ENCODE assay signal across 1 cellular context in genomic region chr10:72008096-72008933, GRCh38.
TF ChIP-seq lines count a peak whose summit lies in the region.

No MANE protein-coding gene starts in this region.

TF ChIP-seq in HepG2, 621 proteins besides CTCF, POLR2A, EP300 and RAD21 (continued from another document):
- peak; percentile 63 for TF ChIP-seq ZFY (CRISPR knock-in tag; IDR thresholded peaks at IDR 0.05)
- peak; percentile 66; the same call in 1 of the 2 replicates for TF ChIP-seq HNRNPL (IDR thresholded peaks at IDR 0.05; ENCODE audit: low read depth, low read length)
- TF ChIP-seq HNF4A (CRISPR knock-in tag; IDR thresholded peaks at IDR 0.05): peak; percentile 60
- peak; percentile 46 for TF ChIP-seq SALL1 (CRISPR knock-in tag; IDR thresholded peaks at IDR 0.05)
- TF ChIP-seq ZMYM4 (CRISPR knock-in tag; IDR thresholded peaks at IDR 0.05): 0 out of 2 replicates have a peak, but pooled peaks have one; percentile 26
- no peak for TF ChIP-seq NRL (CRISPR knock-in tag; IDR thresholded peaks at IDR 0.05; ENCODE audit: borderline replicate concordance)
- TF ChIP-seq ZBTB33 (CRISPR knock-in tag; IDR thresholded peaks at IDR 0.05): peak; percentile 34; the same call in 1 of the 2 replicates
- TF ChIP-seq HOXA7 (CRISPR knock-in tag; IDR thresholded peaks at IDR 0.05): no peak
- TF ChIP-seq ZFX (CRISPR knock-in tag; IDR thresholded peaks at IDR 0.05; ENCODE audit: low read depth): peak; percentile 58
- no peak for TF ChIP-seq TFDP1 (CRISPR knock-in tag; IDR thresholded peaks at IDR 0.05; ENCODE audit: borderline replicate concordance)
- peak; percentile 90 for TF ChIP-seq ZNF652 (CRISPR knock-in tag; IDR thresholded peaks at IDR 0.05; ENCODE audit: borderline replicate concordance, low read depth)
- TF ChIP-seq GMEB1 (CRISPR knock-in tag; IDR thresholded peaks at IDR 0.05; ENCODE audit: borderline replicate concordance): no peak
- 0 out of 2 replicates have a peak, but pooled peaks have one; percentile 19 for TF ChIP-seq BRD4 (CRISPR knock-in tag; IDR thresholded peaks at IDR 0.05)
- TF ChIP-seq ZFP91 (CRISPR knock-in tag; IDR thresholded peaks at IDR 0.05; ENCODE audit: borderline replicate concordance): 0 out of 2 replicates have a peak, but pooled peaks have one; percentile 19
- TF ChIP-seq NFE2L1 (CRISPR knock-in tag; IDR thresholded peaks at IDR 0.05; ENCODE audit: borderline replicate concordance): no peak
- 0 out of 2 replicates have a peak, but pooled peaks have one; percentile 18 for TF ChIP-seq CSRNP1 (CRISPR knock-in tag; IDR thresholded peaks at IDR 0.05)
- peak; percentile 40; the same call in 1 of the 2 replicates for TF ChIP-seq HOXA3 (CRISPR knock-in tag; IDR thresholded peaks at IDR 0.05)
- TF ChIP-seq PAXIP1 (CRISPR knock-in tag; conservative IDR thresholded peaks at IDR 0.05): 0 out of 2 replicates have a peak, but pooled peaks have one; percentile 12
